Comparison of ENCODE assay signal across 16 cellular contexts in genomic region chr12:77599782-77600491, GRCh38.
DNase-seq lines count a peak whose midpoint lies in the region; ATAC-seq and TF ChIP-seq lines count a peak whose summit lies in the region.
"Had no signal": no experiment of that assay in that cellular context is flagged by ENCODE, and none has a peak within 500 bp of the region (broad histone marks: within the 10 kb centered on the region; RNA-seq: fewer than 3 reads in every experiment).

No MANE protein-coding gene starts in this region.

- no peak for DNase-seq in SIG-M5 (lab: John Stamatoyannopoulos, UW)
- no peak for DNase-seq in NCI-H69 (lab: John Stamatoyannopoulos, UW)
- no peak for DNase-seq in NCI-H1105 (lab: John Stamatoyannopoulos, UW)
- DNase-seq: activated CD8-positive, alpha-beta memory T cell treated with anti-CD3 and anti-CD28 coated beads, Interleukin-2, amount 50 U/mL, for 4 hours; dermis blood vessel endothelial cell; DMS 273 treated with DMSO at 0.1 percent for 48 hours; kidney; natural killer cell; NCI-H524 treated with DMSO at 0.1 percent for 48 hours; transverse colon had no signal

- peak overlapping the region; percentile 91 for H3K27ac ChIP-seq in VCaP
- H3K27ac ChIP-seq: transverse colon had no signal

- peak; percentile 73 for ATAC-seq in GM18498 (IDR thresholded peaks at IDR 0.05; ENCODE audit: unreplicated experiment)
- peak; percentile 80 for ATAC-seq in GM19467 (IDR thresholded peaks at IDR 0.05; ENCODE audit: unreplicated experiment)
- ATAC-seq in HG03060 (IDR thresholded peaks at IDR 0.05; ENCODE audit: low read depth, unreplicated experiment), result peak; percentile 58
- ATAC-seq in GM19455 (IDR thresholded peaks at IDR 0.05; ENCODE audit: unreplicated experiment), result no peak
- ATAC-seq: natural killer cell, Right ventricle myocardium inferior had no signal

- TF ChIP-seq CTCF in VCaP (conservative IDR thresholded peaks at IDR 0.05), result no peak
